ENCODE assay signal across 19 cellular contexts in genomic region chr17:8720596-8720995, GRCh38. TPM values are rescaled to one million over a fixed set of nuclear protein-coding genes. Genes with fewer than 3 reads are reported as not detected.
DNase-seq lines count a peak whose midpoint lies in the region; ATAC-seq lines count a peak whose summit lies in the region.
"Had no signal": no experiment of that assay in that cellular context is flagged by ENCODE, and none has a peak within 500 bp of the region (broad histone marks: within the 10 kb centered on the region; RNA-seq: fewer than 3 reads in every experiment).

No MANE protein-coding gene starts in this region.

- H3K4me3 ChIP-seq in BLaER1, result no peak overlapping the region

- H3K36me3 Mint-ChIP-seq in stimulated activated naive B cell treated with anti-CD40 and anti-IgM and Interleukin-4, amounts not matched to agents 10 μg/mL and 1 μg/mL and 100 μg/mL, for 72 hours, result no peaks in the 10 kb centered on the region
- H3K36me3 Mint-ChIP-seq: CD4-positive, CD25-positive, alpha-beta regulatory T cell; IgD-negative memory B cell had no signal

- no peaks in the 10 kb centered on the region for H3K4me1 Mint-ChIP-seq in stimulated activated naive B cell treated with anti-CD40 and anti-IgM and Interleukin-4, amounts not matched to agents 10 μg/mL and 1 μg/mL and 100 μg/mL, for 72 hours
- H3K4me1 Mint-ChIP-seq: CD4-positive, CD25-positive, alpha-beta regulatory T cell; CD8-positive, alpha-beta memory T cell; IgD-negative memory B cell had no signal

- H4K20me1 ChIP-seq in BLaER1, result no peaks in the 10 kb centered on the region

- peak overlapping the region; percentile 14 for H3K27ac Mint-ChIP-seq in stimulated activated naive B cell treated with anti-CD40 and anti-IgM and Interleukin-4, amounts not matched to agents 10 μg/mL and 1 μg/mL and 100 μg/mL, for 72 hours
- H3K27ac Mint-ChIP-seq: CD4-positive, CD25-positive, alpha-beta regulatory T cell; CD8-positive, alpha-beta memory T cell; H9; IgD-negative memory B cell had no signal

- H3K4me2 ChIP-seq in BLaER1, result peak overlapping the region; percentile 48

- H3K36me3 ChIP-seq in BLaER1, result no peaks in the 10 kb centered on the region

- peaks cover 0 to 5% of the 10 kb centered on the region in 2 donors for H3K9me3 Mint-ChIP-seq in stimulated activated naive B cell treated with anti-CD40 and anti-IgM and Interleukin-4, amounts not matched to agents 10 μg/mL and 1 μg/mL and 100 μg/mL, for 72 hours
- H3K9me3 Mint-ChIP-seq: CD4-positive, CD25-positive, alpha-beta regulatory T cell; CD8-positive, alpha-beta memory T cell; H9 had no signal

- H3K27me3 ChIP-seq in BLaER1, result no peaks in the 10 kb centered on the region

- H3K9me3 ChIP-seq in BLaER1, result peaks cover 14% of the 10 kb centered on the region

- H3K27me3 Mint-ChIP-seq in stimulated activated naive B cell treated with anti-CD40 and anti-IgM and Interleukin-4, amounts not matched to agents 10 μg/mL and 1 μg/mL and 100 μg/mL, for 72 hours, result peaks cover 7 to 14% of the 10 kb centered on the region in 2 donors

- DNase-seq in mesenteric fat pad (ENCODE audit: low spot score) (peak; percentile 4), posterior vena cava (ENCODE audit: low spot score) (peak; percentile 70), EL (no peak), activated gamma-delta T cell treated with Interleukin-2 at 50 U/mL for 16 hours (no peak)
- DNase-seq in stimulated activated naive B cell treated with anti-CD40 and anti-IgM and Interleukin-4, amounts not matched to agents 10 μg/mL and 1 μg/mL and 100 μg/mL, for 72 hours, result no peak
- DNase-seq: 8988T; C1 segment of cervical spinal cord; CD4-positive, CD25-positive, alpha-beta regulatory T cell; CD8-positive, alpha-beta memory T cell; COR-L47; GF-D8; H9 had no signal

- ATAC-seq in stimulated activated naive B cell treated with anti-CD40 and anti-IgM and Interleukin-4, amounts not matched to agents 10 μg/mL and 1 μg/mL and 100 μg/mL, for 72 hours (replicated peaks), result no peak
- ATAC-seq in HG02763 (IDR thresholded peaks at IDR 0.05; ENCODE audit: unreplicated experiment), result no peak
- ATAC-seq: HepG2 had no signal

- H3K4me1 ChIP-seq in BLaER1, result peaks cover 18% of the 10 kb centered on the region

- no peak overlapping the region for H3K9ac ChIP-seq in BLaER1

- H3K4me3 Mint-ChIP-seq in stimulated activated naive B cell treated with anti-CD40 and anti-IgM and Interleukin-4, amounts not matched to agents 10 μg/mL and 1 μg/mL and 100 μg/mL, for 72 hours, result no peak overlapping the region
- H3K4me3 Mint-ChIP-seq: CD4-positive, CD25-positive, alpha-beta regulatory T cell; CD8-positive, alpha-beta memory T cell; H9; IgD-negative memory B cell had no signal

- intact Hi-C loops in posterior vena cava (cut with DNase I), result no loop called here

- no peak overlapping the region for H3K27ac ChIP-seq in BLaER1

RNA-seq across cellular contexts. Expression of gene CCDC42, which starts 24.0 kb away (rescaled TPM):
- total RNA-seq in mesenteric fat pad, result not detected
- not detected for total RNA-seq in posterior vena cava
- total RNA-seq: A673; CD4-positive, CD25-positive, alpha-beta regulatory T cell; Daoy; H1; H9; HepG2 had no signal

RNA-seq across cellular contexts. Expression of gene SPDYE4, which starts 37.8 kb away (rescaled TPM):
- total RNA-seq in mesenteric fat pad (not detected), posterior vena cava (not detected)
- total RNA-seq: A673; CD4-positive, CD25-positive, alpha-beta regulatory T cell; CD8-positive, alpha-beta memory T cell; Daoy; H1; H9; HepG2 had no signal

Comparison
In these comparisons a context has a peak if more than half of its experiments do, and no peak if none do; other contexts are left out.
1. DNase-seq: peak in mesenteric fat pad (single experiment) and posterior vena cava (single experiment); none in stimulated activated naive B cell treated with anti-CD40 and anti-IgM and Interleukin-4, amounts not matched to agents 10 μg/mL and 1 μg/mL and 100 μg/mL, for 72 hours (single experiment), EL (single experiment) and activated gamma-delta T cell treated with Interleukin-2 at 50 U/mL for 16 hours (single experiment).